ENCODE assay signal across 20 cellular contexts in the genomic region with DNA sequence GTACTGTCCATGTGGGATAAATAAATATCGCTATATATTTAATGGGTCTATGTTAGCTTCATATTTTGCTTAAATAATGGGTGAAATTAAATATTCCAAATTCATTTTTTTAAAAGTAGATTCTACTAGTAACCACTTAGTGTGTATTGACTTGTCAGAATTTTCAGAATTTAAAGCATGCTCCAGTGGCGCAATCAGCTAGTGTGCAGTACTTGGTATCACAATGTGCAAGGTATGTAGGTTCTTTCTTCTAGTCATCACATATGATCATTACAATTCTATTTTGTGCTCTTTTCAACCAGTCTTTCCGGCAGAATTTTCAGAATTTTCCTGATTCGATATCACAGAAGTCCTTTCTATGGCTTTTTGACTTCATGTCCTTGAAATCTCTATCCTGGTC. TPM values are rescaled to one million over a fixed set of nuclear protein-coding genes. Genes with fewer than 3 reads are reported as not detected.
DNase-seq lines count a peak whose midpoint lies in the region; ATAC-seq, FAIRE-seq and TF ChIP-seq lines count a peak whose summit lies in the region.
"Had no signal": no experiment of that assay in that cellular context is flagged by ENCODE, and none has a peak within 500 bp of the region (broad histone marks: within the 10 kb centered on the region; RNA-seq: fewer than 3 reads in every experiment).

No MANE protein-coding gene starts in this region.

- no peak overlapping the region for H3K27ac ChIP-seq in naive thymus-derived CD4-positive, alpha-beta T cell (ENCODE audit: low read depth, low read length)
- H3K27ac ChIP-seq: C4-2B had no signal

- intact Hi-C loops in naive thymus-derived CD4-positive, alpha-beta T cell (cut with micrococcal nuclease), result loop anchor here in 1 of 2 donors (5.0 to 10.0 kb wide), 4 partner anchors 49 to 1932 kb away; a partner anchor contains a TSS

- H3K36me3 ChIP-seq in naive thymus-derived CD4-positive, alpha-beta T cell (ENCODE audit: control insufficient read depth in 2 of 3, insufficient read depth in 3 of 3, low read length in 3 of 3), result no peaks in the 10 kb centered on the region

- H3K4me3 Mint-ChIP-seq in naive thymus-derived CD4-positive, alpha-beta T cell, result peak overlapping the region in 2 of 10 donors; percentile 10 to 17
- H3K4me3 Mint-ChIP-seq: CD4-positive, alpha-beta memory T cell; GM23338; IgD-negative memory B cell had no signal

- POLR2A ChIA-PET in naive thymus-derived CD4-positive, alpha-beta T cell (lab: Charles Lee), result interaction anchor here (0.9 to 5.0 kb wide), 4 partner anchors 8 to 405 kb away, joined by 3 to 27 read pairs (median 6); a partner anchor contains a TSS

- peaks cover 0 to 5% (median 0%) of the 10 kb centered on the region in 11 donors for H3K9me3 Mint-ChIP-seq in naive thymus-derived CD4-positive, alpha-beta T cell
- H3K9me3 Mint-ChIP-seq: CD4-positive, alpha-beta memory T cell; GM23338; IgD-negative memory B cell had no signal

- no peaks in the 10 kb centered on the region for H3K27me3 Mint-ChIP-seq in naive thymus-derived CD4-positive, alpha-beta T cell
- H3K27me3 Mint-ChIP-seq: CD4-positive, alpha-beta memory T cell; IgD-negative memory B cell had no signal

- peak; percentile 73 for FAIRE-seq in D721Med (lab: Jason Lieb, UNC)
- FAIRE-seq: A204.1, G401.6, GM12891, GM19239, H54, HTR-8/SVneo had no signal

- peaks cover 16 to 35% of the 10 kb centered on the region in 2 donors for H3K4me1 ChIP-seq in naive thymus-derived CD4-positive, alpha-beta T cell (ENCODE audit: control insufficient read depth in 2 of 2, insufficient read depth in 2 of 2, low read length in 2 of 2)

- no peak for TF ChIP-seq CTCF in D721Med (IDR thresholded peaks at IDR 0.05; ENCODE audit: insufficient read depth, missing control alignments)

- peaks cover 26 to 79% (median 66%) of the 10 kb centered on the region in 7 donors for H3K4me1 Mint-ChIP-seq in naive thymus-derived CD4-positive, alpha-beta T cell

- CTCF ChIA-PET in naive thymus-derived CD4-positive, alpha-beta T cell (lab: Charles Lee), result interaction anchor here (1.2 to 2.4 kb wide), 2 partner anchors 23 to 25 kb away, joined by 3 to 11 read pairs; no protein-coding TSS in a partner anchor

- H3K9me3 ChIP-seq in naive thymus-derived CD4-positive, alpha-beta T cell (ENCODE audit: control insufficient read depth in 2 of 3, low read length in 3 of 3), result no peaks in the 10 kb centered on the region

- DNase-seq in D721Med (ENCODE audit: insufficient read length, low spot score) (no peak), amniotic epithelial cell (ENCODE audit: low read depth) (peak; percentile 55), DMS53 (lab: John Stamatoyannopoulos, UW) (no peak)
- no peak for DNase-seq in naive thymus-derived CD4-positive, alpha-beta T cell
- DNase-seq: AML-193; CD4-positive, alpha-beta memory T cell; DND-41; HCEC 1CT; KG1 had no signal

- no peaks in the 10 kb centered on the region for H3K27me3 ChIP-seq in naive thymus-derived CD4-positive, alpha-beta T cell (ENCODE audit: control insufficient read depth in 2 of 2, insufficient read depth in 2 of 2, low read length in 2 of 2)

- H3K4me3 ChIP-seq in naive thymus-derived CD4-positive, alpha-beta T cell (ENCODE audit: low read length), result no peak overlapping the region
- H3K4me3 ChIP-seq: GM23338 had no signal

- peaks cover 0 to 27% (median 0%) of the 10 kb centered on the region in 5 donors for H3K36me3 Mint-ChIP-seq in naive thymus-derived CD4-positive, alpha-beta T cell
- H3K36me3 Mint-ChIP-seq: CD4-positive, alpha-beta memory T cell had no signal

- no peak for ATAC-seq in naive thymus-derived CD4-positive, alpha-beta T cell
- ATAC-seq in HG03280 (IDR thresholded peaks at IDR 0.05; ENCODE audit: unreplicated experiment) (no peak), GM19467 (IDR thresholded peaks at IDR 0.05; ENCODE audit: unreplicated experiment) (no peak)
- ATAC-seq: GM23338 had no signal

- peak overlapping the region in 7 of 9 donors; percentile 1 to 98 (median 52) for H3K27ac Mint-ChIP-seq in naive thymus-derived CD4-positive, alpha-beta T cell
- H3K27ac Mint-ChIP-seq: GM23338, IgD-negative memory B cell had no signal

RNA-seq across cellular contexts. Expression of a gene that starts 32.6 kb away (rescaled TPM):
- 10 to 100 TPM in 1 of 5 experiments, 1 to 10 TPM in 2, under 1 TPM in 2; 0.37 to 18.7 (median 1.7) TPM for total RNA-seq in naive thymus-derived CD4-positive, alpha-beta T cell
- polyA plus RNA-seq in naive thymus-derived CD4-positive, alpha-beta T cell, result under 1 TPM; 0.75 to 0.83 TPM
- polyA plus RNA-seq: GM23338 had no signal
